Comparison of ENCODE assay signal across 29 cellular contexts in the genomic region with DNA sequence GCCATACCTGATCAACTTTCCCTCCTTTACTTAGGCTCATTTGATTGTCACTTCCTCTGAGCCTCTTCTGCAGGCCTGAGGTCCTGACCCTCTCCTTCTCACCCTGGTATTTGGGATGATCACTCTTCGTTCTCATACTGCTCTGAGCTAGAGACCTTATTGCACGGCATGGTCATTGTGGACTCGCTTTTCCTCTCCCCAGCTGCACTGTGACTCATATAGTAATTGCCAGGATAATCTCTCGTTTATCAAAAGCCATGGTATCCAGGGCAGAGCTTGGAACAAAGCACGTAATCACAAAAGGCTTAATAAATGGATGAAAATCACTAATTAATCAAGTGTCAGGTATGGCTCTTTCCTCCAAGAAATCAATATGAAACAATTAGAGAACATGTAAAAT. TPM values are rescaled to one million over a fixed set of nuclear protein-coding genes. Genes with fewer than 3 reads are reported as not detected.
DNase-seq lines count a peak whose midpoint lies in the region; ATAC-seq and TF ChIP-seq lines count a peak whose summit lies in the region.
"Had no signal": no experiment of that assay in that cellular context is flagged by ENCODE, and none has a peak within 500 bp of the region (broad histone marks: within the 10 kb centered on the region; RNA-seq: fewer than 3 reads in every experiment).

No MANE protein-coding gene starts in this region.

- H3K9me3 Mint-ChIP-seq in activated CD8-positive, alpha-beta memory T cell treated with anti-CD3 and anti-CD28 coated beads, Interleukin-2, amount 10 ng/mL, durations not matched to agents 7 days and 5 days (ENCODE audit: low read depth): peaks cover 3% of the 10 kb centered on the region

- H3K36me3 Mint-ChIP-seq in activated CD8-positive, alpha-beta memory T cell treated with anti-CD3 and anti-CD28 coated beads, Interleukin-2, amount 10 ng/mL, durations not matched to agents 7 days and 5 days: no peaks in the 10 kb centered on the region
- H3K36me3 Mint-ChIP-seq: immature natural killer cell had no signal

- no peaks in the 10 kb centered on the region for H3K4me1 Mint-ChIP-seq in activated CD8-positive, alpha-beta memory T cell treated with anti-CD3 and anti-CD28 coated beads, Interleukin-2, amount 10 ng/mL, durations not matched to agents 7 days and 5 days
- H3K4me1 Mint-ChIP-seq: immature natural killer cell had no signal

- no peaks in the 10 kb centered on the region for H3K27me3 Mint-ChIP-seq in activated CD8-positive, alpha-beta memory T cell treated with anti-CD3 and anti-CD28 coated beads, Interleukin-2, amount 10 ng/mL, durations not matched to agents 7 days and 5 days

- no peaks in the 10 kb centered on the region for H3K9me3 ChIP-seq in left ventricle myocardium inferior (replicated peaks)
- H3K9me3 ChIP-seq: A549, adrenal gland, gastroesophageal sphincter, Peyer's patch had no signal

- H3K27me3 ChIP-seq in left ventricle myocardium inferior (ENCODE audit: low read depth): no peaks in the 10 kb centered on the region
- H3K27me3 ChIP-seq: adrenal gland, gastroesophageal sphincter, Peyer's patch, tibial nerve had no signal

- CTCF ChIA-PET in activated CD8-positive, alpha-beta memory T cell treated with anti-CD3 and anti-CD28 coated beads, Interleukin-2, amount 10 ng/mL, durations not matched to agents 7 days and 5 days (lab: Charles Lee): no interaction called here

- H3K4me3 Mint-ChIP-seq in activated CD8-positive, alpha-beta memory T cell treated with anti-CD3 and anti-CD28 coated beads, Interleukin-2, amount 10 ng/mL, durations not matched to agents 7 days and 5 days: no peak overlapping the region
- H3K4me3 Mint-ChIP-seq: immature natural killer cell; naive thymus-derived CD4-positive, alpha-beta T cell had no signal

- H3K4me3 ChIP-seq in left ventricle myocardium inferior (no peak overlapping the region), fibroblast of pulmonary artery (replicated peaks; ENCODE audit: low read depth, low read length) (no peak overlapping the region)
- H3K4me3 ChIP-seq: A549, adrenal gland, gastroesophageal sphincter, Peyer's patch, tibial nerve had no signal

- DNase-seq in left ventricle myocardium inferior (no peak), left ventricle myocardium superior (no peak), amniotic epithelial cell (ENCODE audit: low read depth) (peak; percentile 41), fibroblast of pulmonary artery (ENCODE audit: low read depth) (peak; percentile 44), NCI-H2196 treated with DMSO at 0.1 percent for 48 hours (lab: John Stamatoyannopoulos, UW; ENCODE audit: unreplicated experiment) (no peak), NCI-H524 (lab: John Stamatoyannopoulos, UW) (no peak)
- DNase-seq in activated CD8-positive, alpha-beta memory T cell treated with anti-CD3 and anti-CD28 coated beads, Interleukin-2, amount 10 ng/mL, durations not matched to agents 7 days and 5 days: no peak
- DNase-seq: activated CD4-positive, CD25-positive, alpha-beta regulatory T cell; activated naive CD4-positive, alpha-beta T cell treated with Interleukin-2 at 50 U/mL for 16 hours; caudate nucleus; GDM1; hypothalamus; immature natural killer cell; KG1; left colon; MV-4-11; naive thymus-derived CD4-positive, alpha-beta T cell; NCI-H146; NCI-H510A treated with DMSO at 0.1 percent for 48 hours; occipital lobe; Peyer's patch; stimulated activated CD4-positive, alpha-beta T cell treated with anti-CD3 and anti-CD28 coated beads, Interleukin-1b, Interleukin-23, amount 100 ng/mL, for 48 hours; SW 1271; T-helper 9 cell had no signal

- peaks cover 11% of the 10 kb centered on the region for H3K4me1 ChIP-seq in left ventricle myocardium inferior
- H3K4me1 ChIP-seq: A549, gastroesophageal sphincter, Peyer's patch, tibial nerve had no signal

- H3K27ac ChIP-seq in left ventricle myocardium inferior (replicated peaks): peak overlapping the region; percentile 45
- H3K27ac ChIP-seq: A549, gastroesophageal sphincter, Peyer's patch, tibial nerve had no signal

- ATAC-seq in left ventricle myocardium superior (no peak), GM18519 (IDR thresholded peaks at IDR 0.05; ENCODE audit: low FRiP score, unreplicated experiment) (no peak)
- ATAC-seq in activated CD8-positive, alpha-beta memory T cell treated with anti-CD3 and anti-CD28 coated beads, Interleukin-2, amount 10 ng/mL, durations not matched to agents 7 days and 5 days: no peak
- ATAC-seq: A549; gastroesophageal sphincter; left colon; naive thymus-derived CD4-positive, alpha-beta T cell had no signal

- TF ChIP-seq CTCF in left ventricle myocardium inferior (IDR thresholded peaks at IDR 0.05; ENCODE audit: borderline replicate concordance) (no peak), fibroblast of pulmonary artery (IDR thresholded peaks at IDR 0.05; ENCODE audit: low read length, missing control alignments) (no peak)

- no peak overlapping the region for H3K27ac Mint-ChIP-seq in activated CD8-positive, alpha-beta memory T cell treated with anti-CD3 and anti-CD28 coated beads, Interleukin-2, amount 10 ng/mL, durations not matched to agents 7 days and 5 days
- H3K27ac Mint-ChIP-seq: immature natural killer cell had no signal

- no peaks in the 10 kb centered on the region for H3K36me3 ChIP-seq in left ventricle myocardium inferior
- H3K36me3 ChIP-seq: adrenal gland, gastroesophageal sphincter, Peyer's patch, tibial nerve had no signal

- intact Hi-C loops in left ventricle myocardium inferior (cut with micrococcal nuclease) (no loop called here), left ventricle myocardium superior (cut with micrococcal nuclease) (no loop called here)

RNA-seq across cellular contexts. Expression of a gene that starts 40.9 kb away (rescaled TPM):
- total RNA-seq in left ventricle myocardium inferior (31.1 TPM), left ventricle myocardium superior (29.4 TPM)
- total RNA-seq in activated CD8-positive, alpha-beta memory T cell treated with anti-CD3 and anti-CD28 coated beads, Interleukin-2, amount 10 ng/mL, durations not matched to agents 7 days and 5 days: 10 to 100 TPM; 14.3 to 28.5 TPM

Comparison
In these comparisons a context has a peak if more than half of its experiments do, and no peak if none do; other contexts are left out.
1. DNase-seq: peak in amniotic epithelial cell (single experiment) and fibroblast of pulmonary artery (single experiment); none in left ventricle myocardium inferior (single experiment), left ventricle myocardium superior (single experiment), NCI-H2196 treated with DMSO at 0.1 percent for 48 hours (single experiment), activated CD8-positive, alpha-beta memory T cell treated with anti-CD3 and anti-CD28 coated beads, Interleukin-2, amount 10 ng/mL, durations not matched to agents 7 days and 5 days (single experiment) and NCI-H524 (0 of 2).